28 cellular contexts compared by ENCODE assay signal in genomic region chr7:54901840-54902239, GRCh38.
"Had no signal": no experiment of that assay in that cellular context is flagged by ENCODE, and none has a peak within 500 bp of the region (broad histone marks: within the 10 kb centered on the region; RNA-seq: fewer than 3 reads in every experiment).

No MANE protein-coding gene starts in this region.

- H3K4me3 ChIP-seq: cardiac muscle cell, colonic mucosa, esophagus muscularis mucosa, gastrocnemius medialis, heart right ventricle had no signal

- H3K4me1 Mint-ChIP-seq: activated CD4-positive, alpha-beta T cell treated with anti-CD3 and anti-CD28 coated beads, Interleukin-2, amount 10 ng/mL, durations not matched to agents 7 days and 5 days; activated T-helper 17 cell treated with anti-CD3 and anti-CD28 coated beads, Interleukin-2, amount 50 U/mL, for 72 hours had no signal

- H3K36me3 Mint-ChIP-seq: activated naive CD8-positive, alpha-beta T cell had no signal

- H3K27me3 ChIP-seq: cardiac muscle cell, colonic mucosa, esophagus muscularis mucosa, foreskin keratinocyte, gastrocnemius medialis had no signal

- DNase-seq: activated CD4-positive, alpha-beta T cell treated with anti-CD3 and anti-CD28 coated beads for 4 hours; activated CD4-positive, alpha-beta T cell treated with anti-CD3 and anti-CD28 coated beads, Interleukin-2, amount 10 ng/mL, durations not matched to agents 7 days and 5 days; activated CD4-positive, alpha-beta T cell treated with anti-CD3 and anti-CD28 coated beads, Interleukin-2, amount 50 U/mL, for 48 hours; activated CD4-positive, CD25-positive, alpha-beta regulatory T cell; activated CD4-positive, CD25-positive, alpha-beta regulatory T cell treated with anti-CD3 and anti-CD28 coated beads, Interleukin-2, amount 50 U/mL, for 72 hours; activated CD8-positive, alpha-beta memory T cell treated with anti-CD3 and anti-CD28 coated beads for 24 hours; activated CD8-positive, alpha-beta T cell treated with anti-CD3 and anti-CD28 coated beads for 36 hours; activated effector memory CD4-positive, alpha-beta T cell treated with Interleukin-2 at 50 U/mL for 16 hours; activated gamma-delta T cell treated with Interleukin-2 at 50 U/mL for 16 hours; activated naive CD4-positive, alpha-beta T cell treated with anti-CD3 and anti-CD28 coated beads, Interleukin-2, amount 50 U/mL, for 16 hours; activated naive CD4-positive, alpha-beta T cell treated with Interleukin-2 at 50 U/mL for 16 hours; activated T-cell treated with anti-CD3 and anti-CD28 coated beads, Interleukin-2, amount 50 U/mL, for 4 hours; amniotic stem cell; anterior cingulate cortex; central memory CD4-positive, alpha-beta T cell; cerebellar nuclear complex; colonic mucosa; effector CD8-positive, alpha-beta T cell; erythroblast; foreskin keratinocyte; gastrocnemius medialis; glutamatergic neuron; heart right ventricle; T-helper 2 cell had no signal

- H3K27ac ChIP-seq: cardiac muscle cell, colonic mucosa, esophagus muscularis mucosa, foreskin keratinocyte, gastrocnemius medialis, heart right ventricle had no signal

- H3K9me3 ChIP-seq: colonic mucosa, esophagus muscularis mucosa, gastrocnemius medialis, heart right ventricle had no signal

- H3K27ac Mint-ChIP-seq: activated CD4-positive, alpha-beta T cell treated with anti-CD3 and anti-CD28 coated beads, Interleukin-2, amount 10 ng/mL, durations not matched to agents 7 days and 5 days; activated CD8-positive, alpha-beta T cell treated with anti-CD3 and anti-CD28 coated beads for 36 hours; activated naive CD8-positive, alpha-beta T cell; activated T-helper 17 cell treated with anti-CD3 and anti-CD28 coated beads, Interleukin-2, amount 50 U/mL, for 72 hours had no signal

- H3K9me3 Mint-ChIP-seq: activated CD4-positive, alpha-beta T cell treated with anti-CD3 and anti-CD28 coated beads, Interleukin-2, amount 10 ng/mL, durations not matched to agents 7 days and 5 days; activated CD8-positive, alpha-beta T cell treated with anti-CD3 and anti-CD28 coated beads for 36 hours; activated T-cell treated with anti-CD3 and anti-CD28 coated beads, Interleukin-2, amount 50 U/mL, for 4 hours; activated T-helper 17 cell treated with anti-CD3 and anti-CD28 coated beads, Interleukin-2, amount 50 U/mL, for 72 hours had no signal

- ATAC-seq: activated CD8-positive, alpha-beta T cell treated with anti-CD3 and anti-CD28 coated beads for 36 hours; activated T-cell treated with anti-CD3 and anti-CD28 coated beads, Interleukin-2, amount 50 U/mL, for 4 hours; activated T-helper 17 cell treated with anti-CD3 and anti-CD28 coated beads, Interleukin-2, amount 50 U/mL, for 72 hours; foreskin keratinocyte; gastrocnemius medialis; heart right ventricle had no signal

- H3K4me1 ChIP-seq: colonic mucosa, esophagus muscularis mucosa, foreskin keratinocyte had no signal

- H3K27me3 Mint-ChIP-seq: activated CD4-positive, alpha-beta T cell treated with anti-CD3 and anti-CD28 coated beads, Interleukin-2, amount 10 ng/mL, durations not matched to agents 7 days and 5 days; activated CD8-positive, alpha-beta T cell treated with anti-CD3 and anti-CD28 coated beads for 36 hours had no signal

- H3K4me3 Mint-ChIP-seq: activated CD4-positive, alpha-beta T cell treated with anti-CD3 and anti-CD28 coated beads, Interleukin-2, amount 10 ng/mL, durations not matched to agents 7 days and 5 days; activated CD8-positive, alpha-beta T cell treated with anti-CD3 and anti-CD28 coated beads for 36 hours; activated naive CD8-positive, alpha-beta T cell; activated T-cell treated with anti-CD3 and anti-CD28 coated beads, Interleukin-2, amount 50 U/mL, for 4 hours; activated T-helper 17 cell treated with anti-CD3 and anti-CD28 coated beads, Interleukin-2, amount 50 U/mL, for 72 hours had no signal

- H3K36me3 ChIP-seq: cardiac muscle cell, colonic mucosa, esophagus muscularis mucosa, gastrocnemius medialis, heart right ventricle had no signal
